In the genomic region with DNA sequence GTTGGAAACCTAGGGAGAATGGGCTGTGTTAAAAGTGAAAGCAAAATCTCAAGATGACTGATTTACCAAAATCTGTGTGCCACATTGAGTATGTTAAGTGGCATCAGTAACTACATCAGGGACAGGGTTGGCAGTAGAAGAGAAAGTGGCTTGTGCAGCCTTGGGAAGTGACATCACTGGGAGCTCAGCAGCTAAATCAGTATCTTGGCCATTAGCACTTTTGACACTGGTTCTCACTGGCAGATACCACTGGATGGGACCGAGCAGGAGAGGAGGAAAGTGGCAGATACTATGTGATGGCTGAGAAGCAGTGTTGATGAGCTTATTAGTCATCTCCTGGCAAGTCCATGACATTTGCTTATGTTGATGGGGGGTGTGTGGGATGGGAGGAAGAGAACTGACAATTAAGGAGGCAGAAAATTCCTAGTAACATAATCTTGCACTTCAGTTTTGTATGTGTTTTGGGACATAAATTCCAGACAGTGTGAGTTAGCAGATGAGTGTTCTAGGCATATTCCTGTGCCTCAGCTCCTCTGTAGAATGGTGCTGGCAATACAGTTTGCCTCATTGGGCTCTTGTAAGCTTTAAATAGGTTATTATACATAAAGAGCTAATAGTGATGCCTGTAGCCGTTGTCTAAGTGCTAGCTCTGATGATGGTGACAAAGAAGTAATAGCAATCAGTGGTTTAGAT, we compare ENCODE assay signal across 10 cellular contexts.
DNase-seq lines count a peak whose midpoint lies in the region; ATAC-seq and TF ChIP-seq lines count a peak whose summit lies in the region.
"Had no signal": no experiment of that assay in that cellular context is flagged by ENCODE, and none has a peak within 500 bp of the region (broad histone marks: within the 10 kb centered on the region; RNA-seq: fewer than 3 reads in every experiment).

No MANE protein-coding gene starts in this region.

- dilution Hi-C loops in IMR-90 (cut with HindIII; ENCODE audit: low sequenced_read_pairs, unreplicated experiment): no loop called here

- peak overlapping the region in 1 of 2 experiments; percentile 70; a peak in 2 of 4 replicates for H4K8ac ChIP-seq in IMR-90 (ENCODE audit: low read depth in 2 of 2, low read length in 2 of 2)

- H3K4me2 ChIP-seq in IMR-90 (ENCODE audit: low read depth, low read length) (peak overlapping the region; percentile 96), neural progenitor cell (no peak overlapping the region)

- peaks cover 4% of the 10 kb centered on the region for H3K27me3 Mint-ChIP-seq in neural progenitor cell (ENCODE audit: insufficient read depth, low read depth)
- peaks cover 0 to 2% of the 10 kb centered on the region in 2 donors for H3K27me3 Mint-ChIP-seq in natural killer cell treated with Interleukin-12 subunit alpha and Interleukin-12 subunit beta and Interleukin-15 and Interleukin-18, amount 100 ng/mL, for 72 hours

- no peak overlapping the region for H3K4me3 Mint-ChIP-seq in neural progenitor cell
- H3K4me3 Mint-ChIP-seq in natural killer cell treated with Interleukin-12 subunit alpha and Interleukin-12 subunit beta and Interleukin-15 and Interleukin-18, amount 100 ng/mL, for 72 hours: no peak overlapping the region

- H3K4ac ChIP-seq in IMR-90 (ENCODE audit: low read depth, low read length): peak overlapping the region; percentile 57

- POLR2A ChIA-PET in IMR-90 (lab: Charles Lee; ENCODE audit: unreplicated experiment): interaction anchor here (0.5 kb wide), 1 partner anchor 12 kb away, joined by 16 read pairs; no protein-coding TSS in a partner anchor

- H3K23ac ChIP-seq in IMR-90 (ENCODE audit: low read depth, low read length): peak overlapping the region; percentile 36

- peak overlapping the region; percentile 20 for H2BK5ac ChIP-seq in IMR-90 (ENCODE audit: low read depth, low read length, poor library complexity, severe bottlenecking)

- H3K9me1 ChIP-seq in IMR-90 (ENCODE audit: insufficient read depth, low read length): peaks cover 9% of the 10 kb centered on the region

- peaks cover 0 to 8% of the 10 kb centered on the region in 2 experiments; a peak in 1 of 4 replicates for H3K79me1 ChIP-seq in IMR-90 (ENCODE audit: low read depth in 1 of 2, low read length in 2 of 2)

- peaks cover 9% of the 10 kb centered on the region for H3K79me2 ChIP-seq in neural progenitor cell (ENCODE audit: low read depth)

- peaks cover 14% of the 10 kb centered on the region for H3K4me1 Mint-ChIP-seq in neural progenitor cell
- H3K4me1 Mint-ChIP-seq in natural killer cell treated with Interleukin-12 subunit alpha and Interleukin-12 subunit beta and Interleukin-15 and Interleukin-18, amount 100 ng/mL, for 72 hours (ENCODE audit: low read depth in 2 of 2): peaks cover 10 to 12% of the 10 kb centered on the region in 2 donors

- peak overlapping the region; percentile 0; the same call in 1 of the 2 replicates for H3K18ac ChIP-seq in IMR-90 (ENCODE audit: low read depth, low read length)

- no peaks in the 10 kb centered on the region for H3K9me3 ChIP-seq in IMR-90 (ENCODE audit: control insufficient read depth, insufficient read depth, low read length)
- H3K9me3 ChIP-seq in breast epithelium: no peaks in the 10 kb centered on the region
- no peaks in the 10 kb centered on the region for H3K9me3 ChIP-seq in neural progenitor cell (ENCODE audit: low read depth)

- no peak overlapping the region; the same call in 1 of the 2 replicates for H4K5ac ChIP-seq in IMR-90 (ENCODE audit: low read depth, low read length)

- H3K27ac Mint-ChIP-seq in neural progenitor cell: peak overlapping the region; percentile 46
- no peak overlapping the region for H3K27ac Mint-ChIP-seq in natural killer cell treated with Interleukin-12 subunit alpha and Interleukin-12 subunit beta and Interleukin-15 and Interleukin-18, amount 100 ng/mL, for 72 hours

- H2AFZ ChIP-seq in IMR-90 (replicated peaks; ENCODE audit: low read length, poor library complexity) (peak overlapping the region; percentile 77), neural progenitor cell (replicated peaks) (no peak overlapping the region)

- TF ChIP-seq CTCF in IMR-90 (conservative IDR thresholded peaks at IDR 0.05; ENCODE audit: low read depth, low read length): no peak
- TF ChIP-seq CTCF in breast epithelium (IDR thresholded peaks at IDR 0.05): no peak
- no peak for TF ChIP-seq CTCF in neural progenitor cell (IDR thresholded peaks at IDR 0.05)

- no peaks in the 10 kb centered on the region for H4K20me1 ChIP-seq in IMR-90 (ENCODE audit: insufficient read depth, low read length)
- no peaks in the 10 kb centered on the region for H4K20me1 ChIP-seq in neural progenitor cell (ENCODE audit: low read depth)

- H4K91ac ChIP-seq in IMR-90 (ENCODE audit: insufficient read depth, low read depth, low read length): peak overlapping the region; percentile 39; the same call in 1 of the 2 replicates

- CTCF ChIA-PET in IMR-90 (lab: Yijun Ruan, JAX): interaction anchor here (0.6 to 1.0 kb wide), 3 partner anchors 20 to 224 kb away, joined by 3 to 6 read pairs (median 5); no protein-coding TSS in a partner anchor

- TF ChIP-seq POLR2A in IMR-90 (IDR thresholded peaks at IDR 0.05; ENCODE audit: low read depth, low read length): no peak
- TF ChIP-seq POLR2A in breast epithelium (IDR thresholded peaks at IDR 0.05): no peak

- no peak overlapping the region for H3K56ac ChIP-seq in IMR-90 (ENCODE audit: extremely low read depth, insufficient read depth, low read length)

- H3K36me3 Mint-ChIP-seq in neural progenitor cell: peaks cover 46% of the 10 kb centered on the region
- no peaks in the 10 kb centered on the region for H3K36me3 Mint-ChIP-seq in natural killer cell treated with Interleukin-12 subunit alpha and Interleukin-12 subunit beta and Interleukin-15 and Interleukin-18, amount 100 ng/mL, for 72 hours

- ATAC-seq in IMR-90 (ENCODE audit: low read depth) (peak; percentile 86), HG03460 (IDR thresholded peaks at IDR 0.05; ENCODE audit: unreplicated experiment) (no peak)
- ATAC-seq in natural killer cell treated with Interleukin-12 subunit alpha and Interleukin-12 subunit beta and Interleukin-15 and Interleukin-18, amount 100 ng/mL, for 72 hours: no peak

- H3K27ac ChIP-seq in IMR-90 (ENCODE audit: insufficient read depth, low read length) (peak overlapping the region; percentile 7; the same call in 1 of the 2 replicates), breast epithelium (peak overlapping the region; percentile 6 to 32), neural progenitor cell (no peak overlapping the region)

- H3K36me3 ChIP-seq in IMR-90 (ENCODE audit: control insufficient read depth, insufficient read depth, low read length) (no peaks in the 10 kb centered on the region), breast epithelium (no peaks in the 10 kb centered on the region), neural progenitor cell (no peaks in the 10 kb centered on the region)

- BruUV-seq in IMR-90 (replicated peaks; lab: Mats Ljungman, UMichigan): no TSS peak

- H3K27me3 ChIP-seq in IMR-90 (ENCODE audit: control insufficient read depth, insufficient read depth, low read length): no peaks in the 10 kb centered on the region
- no peaks in the 10 kb centered on the region for H3K27me3 ChIP-seq in breast epithelium
- no peaks in the 10 kb centered on the region for H3K27me3 ChIP-seq in neural progenitor cell

- no peaks in the 10 kb centered on the region for H3K9me3 Mint-ChIP-seq in neural progenitor cell
- no peaks in the 10 kb centered on the region for H3K9me3 Mint-ChIP-seq in natural killer cell treated with Interleukin-12 subunit alpha and Interleukin-12 subunit beta and Interleukin-15 and Interleukin-18, amount 100 ng/mL, for 72 hours

- H2BK15ac ChIP-seq in IMR-90 (ENCODE audit: low read depth, low read length): 0 out of 3 replicates have a peak overlapping the region, but pooled peaks have one; percentile 3

- H2AK5ac ChIP-seq in IMR-90 (ENCODE audit: low read depth, low read length): peak overlapping the region; percentile 3; the same call in 1 of the 2 replicates

- 17% methylated on average over 1 of the region's 2 CpGs; no CpG with 5 or more reads in 1 of the 2 experiments for WGBS in IMR-90 (ENCODE audit: extremely low coverage in 2 of 2, insufficient read length in 1 of 2), 2 experiments

- no peak for TF ChIP-seq RAD21 in IMR-90 (IDR thresholded peaks at IDR 0.05; ENCODE audit: low read length)

- H3K9ac ChIP-seq in IMR-90 (ENCODE audit: low read depth, low read length): no peak overlapping the region
- no peak overlapping the region for H3K9ac ChIP-seq in neural progenitor cell

- H3K4me3 ChIP-seq in IMR-90 (ENCODE audit: insufficient read depth, low read depth, low read length) (peak overlapping the region; percentile 37), breast epithelium (peak overlapping the region in 2 of 3 donors; percentile 13 to 31), neural progenitor cell (no peak overlapping the region)

- H2BK120ac ChIP-seq in IMR-90 (ENCODE audit: low read depth, low read length): peak overlapping the region; percentile 66

- intact Hi-C loops in IMR-90 (cut with micrococcal nuclease) (no loop called here), breast epithelium (cut with DNase I; ENCODE audit: low total_unique reads) (no loop called here)

- H3F3A ChIP-seq in neural progenitor cell (ENCODE audit: low read depth): no peaks in the 10 kb centered on the region

- in situ Hi-C loops in IMR-90 (cut with MboI; ENCODE audit: low sequenced_read_pairs): no loop called here

- peak overlapping the region; percentile 64 for H3K14ac ChIP-seq in IMR-90 (replicated peaks; ENCODE audit: low read depth, low read length)

- H3K4me1 ChIP-seq in IMR-90 (ENCODE audit: control insufficient read depth, insufficient read depth, low read length) (0 out of 2 replicates have a peak, but pooled peaks cover 2% of the 10 kb centered on the region), breast epithelium (no peaks in the 10 kb centered on the region), neural progenitor cell (no peaks in the 10 kb centered on the region)

- H2BK20ac ChIP-seq in IMR-90 (ENCODE audit: low read depth, low read length): peak overlapping the region; percentile 79

- peak overlapping the region; percentile 47 for H2AK9ac ChIP-seq in IMR-90 (replicated peaks; ENCODE audit: low read depth, low read length, poor library complexity)

- DNase-seq in DMS53 (lab: John Stamatoyannopoulos, UW) (peak; percentile 43), IMR-90 (peak; percentile 56), breast epithelium (ENCODE audit: low spot score in 2 of 2) (no peak), neural progenitor cell (ENCODE audit: low spot score) (no peak), iPS-NIHi7 (ENCODE audit: extremely low spot score) (no peak), 8988T (no peak)
- no peak for DNase-seq in natural killer cell treated with Interleukin-12 subunit alpha and Interleukin-12 subunit beta and Interleukin-15 and Interleukin-18, amount 100 ng/mL, for 72 hours (ENCODE audit: low spot score)
- DNase-seq: activated CD4-positive, CD25-positive, alpha-beta regulatory T cell treated with anti-CD3 and anti-CD28 coated beads, Interleukin-2, amount 50 U/mL, for 72 hours; NCI-H1930 had no signal

TF ChIP-seq in IMR-90, 13 proteins besides CTCF, POLR2A, EP300 and RAD21 (continues in another document):
- TF ChIP-seq CHD1 (IDR thresholded peaks at IDR 0.05; ENCODE audit: low read depth, low read length) (no peak), RCOR1 (IDR thresholded peaks at IDR 0.05; ENCODE audit: insufficient replicate concordance, low read length) (no peak), NFE2L2 (IDR thresholded peaks at IDR 0.05; ENCODE audit: low read depth, low read length) (no peak), CEBPB (IDR thresholded peaks at IDR 0.05; ENCODE audit: low read depth, low read length) (no peak)

Comparison
In these comparisons a context has a peak if more than half of its experiments do, and no peak if none do; other contexts are left out.
1. DNase-seq: peak in DMS53 (single experiment) and IMR-90 (single experiment); none in breast epithelium (0 of 2), neural progenitor cell (single experiment), iPS-NIHi7 (single experiment), 8988T (single experiment) and natural killer cell treated with Interleukin-12 subunit alpha and Interleukin-12 subunit beta and Interleukin-15 and Interleukin-18, amount 100 ng/mL, for 72 hours (single experiment).